14 cellular contexts compared by ENCODE assay signal in genomic region chr13:98557934-98558630, GRCh38. TPM values are rescaled to one million over a fixed set of nuclear protein-coding genes. Genes with fewer than 3 reads are reported as not detected.
DNase-seq lines count a peak whose midpoint lies in the region; ATAC-seq, FAIRE-seq and TF ChIP-seq lines count a peak whose summit lies in the region.
"Had no signal": no experiment of that assay in that cellular context is flagged by ENCODE, and none has a peak within 500 bp of the region (broad histone marks: within the 10 kb centered on the region; RNA-seq: fewer than 3 reads in every experiment).

No MANE protein-coding gene starts in this region.

- no peaks in the 10 kb centered on the region for H3K9me3 ChIP-seq in IMR-90 (ENCODE audit: control insufficient read depth, insufficient read depth, low read length)

- H3K4me1 Mint-ChIP-seq in Calu3 (ENCODE audit: low read depth, unreplicated experiment) (peaks cover 19% of the 10 kb centered on the region), nephron (peaks cover 40% of the 10 kb centered on the region)

- H2BK5ac ChIP-seq in IMR-90 (ENCODE audit: low read depth, low read length, poor library complexity, severe bottlenecking) = peak overlapping the region; percentile 30

- H3K9me3 Mint-ChIP-seq in Calu3 (ENCODE audit: low read depth, unreplicated experiment) = no peaks in the 10 kb centered on the region
- no peaks in the 10 kb centered on the region for H3K9me3 Mint-ChIP-seq in nephron

- no peak overlapping the region for H3K4me3 ChIP-seq in IMR-90 (ENCODE audit: insufficient read depth, low read depth, low read length)
- no peak overlapping the region for H3K4me3 ChIP-seq in bronchial epithelial cell (ENCODE audit: low read depth, low read length)
- no peak overlapping the region for H3K4me3 ChIP-seq in H7 (ENCODE audit: insufficient read depth, low read depth, low read length)

- H3K36me3 ChIP-seq in IMR-90 (ENCODE audit: control insufficient read depth, insufficient read depth, low read length) = peaks cover 3% of the 10 kb centered on the region; the same call in 1 of the 2 replicates
- peaks cover 5% of the 10 kb centered on the region for H3K36me3 ChIP-seq in bronchial epithelial cell (ENCODE audit: control insufficient read depth, insufficient read depth, low read length)
- no peaks in the 10 kb centered on the region for H3K36me3 ChIP-seq in H7 (replicated peaks; ENCODE audit: control insufficient read depth, insufficient read depth, low read length)

- H3K27me3 Mint-ChIP-seq in Calu3 (ENCODE audit: unreplicated experiment) (no peaks in the 10 kb centered on the region), nephron (ENCODE audit: low read depth) (no peaks in the 10 kb centered on the region)
- H3K27me3 Mint-ChIP-seq: stimulated activated naive B cell treated with anti-CD40 and anti-IgM and Interleukin-4, amounts not matched to agents 10 μg/mL and 1 μg/mL and 100 μg/mL, for 72 hours had no signal

- H4K20me1 ChIP-seq in IMR-90 (ENCODE audit: insufficient read depth, low read length) = peaks cover 82% of the 10 kb centered on the region

- peaks cover 13 to 87% of the 10 kb centered on the region in 2 experiments for H3K79me1 ChIP-seq in IMR-90 (ENCODE audit: low read depth in 1 of 2, low read length in 2 of 2)

- dilution Hi-C loops in IMR-90 (cut with HindIII; ENCODE audit: low sequenced_read_pairs, unreplicated experiment) = no loop called here

- no peak overlapping the region for H3K18ac ChIP-seq in IMR-90 (ENCODE audit: low read depth, low read length)

- H3K27ac ChIP-seq in IMR-90 (ENCODE audit: insufficient read depth, low read length) = no peak overlapping the region

- no TSS peak for BruUV-seq in Calu3 (replicated peaks; lab: Mats Ljungman, UMichigan)
- no TSS peak for BruUV-seq in IMR-90 (replicated peaks; lab: Mats Ljungman, UMichigan)

- H3K4ac ChIP-seq in IMR-90 (ENCODE audit: low read depth, low read length) = peak overlapping the region; percentile 37; the same call in 1 of the 2 replicates

- no peak overlapping the region for H2BK15ac ChIP-seq in IMR-90 (ENCODE audit: low read depth, low read length)

- no peak for FAIRE-seq in bronchial epithelial cell (lab: Jason Lieb, UNC)
- FAIRE-seq: G401.6 had no signal

- no peak for TF ChIP-seq POLR2A in IMR-90 (IDR thresholded peaks at IDR 0.05; ENCODE audit: low read depth, low read length)

- H4K91ac ChIP-seq in IMR-90 (ENCODE audit: insufficient read depth, low read depth, low read length) = no peak overlapping the region

- H3K4me3 Mint-ChIP-seq in Calu3 (ENCODE audit: low read depth, unreplicated experiment) (peak overlapping the region; percentile 32), nephron (no peak overlapping the region)

- in situ Hi-C loops in IMR-90 (cut with MboI; ENCODE audit: low sequenced_read_pairs) = no loop called here

- H4K8ac ChIP-seq in IMR-90 (ENCODE audit: low read depth in 2 of 2, low read length in 2 of 2) = no peak overlapping the region

- peak; percentile 71 for ATAC-seq in IMR-90 (ENCODE audit: low read depth)
- ATAC-seq: HCT116; stimulated activated naive B cell treated with anti-CD40 and anti-IgM and Interleukin-4, amounts not matched to agents 10 μg/mL and 1 μg/mL and 100 μg/mL, for 72 hours had no signal

- POLR2A ChIA-PET in IMR-90 (lab: Charles Lee; ENCODE audit: unreplicated experiment) = no interaction called here

- H3K9me1 ChIP-seq in IMR-90 (ENCODE audit: insufficient read depth, low read length) = peaks cover 34% of the 10 kb centered on the region

- H2AK5ac ChIP-seq in IMR-90 (ENCODE audit: low read depth, low read length) = no peak overlapping the region

- peak overlapping the region; percentile 4; the same call in 1 of the 2 replicates for H3K23ac ChIP-seq in IMR-90 (ENCODE audit: low read depth, low read length)

- no peak overlapping the region for H2AK9ac ChIP-seq in IMR-90 (replicated peaks; ENCODE audit: low read depth, low read length, poor library complexity)

- intact Hi-C loops in Calu3 (cut with micrococcal nuclease; ENCODE audit: unreplicated experiment) (no loop called here), IMR-90 (cut with micrococcal nuclease) (no loop called here)

- H3K4me1 ChIP-seq in IMR-90 (ENCODE audit: control insufficient read depth, insufficient read depth, low read length) = peaks cover 12% of the 10 kb centered on the region

- no peak overlapping the region for H2AFZ ChIP-seq in IMR-90 (replicated peaks; ENCODE audit: low read length, poor library complexity)

- no peak overlapping the region for H2BK120ac ChIP-seq in IMR-90 (ENCODE audit: low read depth, low read length)

- peak overlapping the region; percentile 2; the same call in 1 of the 2 replicates for H3K4me2 ChIP-seq in IMR-90 (ENCODE audit: low read depth, low read length)

- CTCF ChIA-PET in Calu3 (lab: Charles Lee) = no interaction called here
- CTCF ChIA-PET in IMR-90 (lab: Yijun Ruan, JAX) = no interaction called here

- H3K27ac Mint-ChIP-seq in Calu3 (ENCODE audit: unreplicated experiment) (peak overlapping the region; percentile 47), nephron (peak overlapping the region; percentile 0 to 10 (median 5))

- no peak overlapping the region for H2BK20ac ChIP-seq in IMR-90 (ENCODE audit: low read depth, low read length)

- H4K5ac ChIP-seq in IMR-90 (ENCODE audit: low read depth, low read length) = no peak overlapping the region

- WGBS in IMR-90 (ENCODE audit: extremely low coverage in 2 of 2, insufficient read length in 1 of 2), 2 experiments = 88% methylated on average over 5 of the region's 7 CpGs; no CpG with 5 or more reads in 1 of the 2 experiments

- TF ChIP-seq RAD21 in IMR-90 (IDR thresholded peaks at IDR 0.05; ENCODE audit: low read length) = no peak

- DNase-seq in Calu3 (no peak), IMR-90 (peak; percentile 75), bronchial epithelial cell (ENCODE audit: low read depth) (peak; percentile 59), GOT3 (lab: John Stamatoyannopoulos, UW) (no peak), H7 (no peak)
- no peak for DNase-seq in activated CD4-positive, CD25-positive, alpha-beta regulatory T cell (lab: John Stamatoyannopoulos, UW)
- DNase-seq: anterior cingulate cortex; foreskin melanocyte; NCI-H1105; stimulated activated CD4-positive, alpha-beta T cell treated with anti-CD3 and anti-CD28 coated beads, Interleukin-12 subunit alpha, Interleukin-12 subunit beta, amount 100 ng/mL, for 4 hours; stimulated activated naive B cell treated with anti-CD40 and anti-IgM and Interleukin-4, amounts not matched to agents 10 μg/mL and 1 μg/mL and 100 μg/mL, for 72 hours had no signal

- H3K9ac ChIP-seq in IMR-90 (ENCODE audit: low read depth, low read length) = 0 out of 2 replicates have a peak overlapping the region, but pooled peaks have one; percentile 8

- no peak overlapping the region for H3K14ac ChIP-seq in IMR-90 (replicated peaks; ENCODE audit: low read depth, low read length)

- H3K36me3 Mint-ChIP-seq in Calu3 (ENCODE audit: insufficient read depth, unreplicated experiment) (peaks cover 6% of the 10 kb centered on the region), nephron (ENCODE audit: low read depth) (peaks cover 7% of the 10 kb centered on the region)

- no peak overlapping the region for H3K56ac ChIP-seq in IMR-90 (ENCODE audit: extremely low read depth, insufficient read depth, low read length)

- TF ChIP-seq CTCF in Calu3 (IDR thresholded peaks at IDR 0.05; ENCODE audit: unreplicated experiment) (no peak), IMR-90 (conservative IDR thresholded peaks at IDR 0.05; ENCODE audit: low read depth, low read length) (no peak), bronchial epithelial cell (IDR thresholded peaks at IDR 0.05; ENCODE audit: insufficient read depth, low read length, severe bottlenecking) (no peak), nephron (IDR thresholded peaks at IDR 0.05; ENCODE audit: unreplicated experiment in 3 of 3) (no peak)

- no peaks in the 10 kb centered on the region for H3K27me3 ChIP-seq in IMR-90 (ENCODE audit: control insufficient read depth, insufficient read depth, low read length)
- H3K27me3 ChIP-seq in bronchial epithelial cell (ENCODE audit: control insufficient read depth, insufficient read depth, low read length) = no peaks in the 10 kb centered on the region
- H3K27me3 ChIP-seq in H7 (ENCODE audit: control insufficient read depth, insufficient read depth, low read length) = no peaks in the 10 kb centered on the region

TF ChIP-seq in IMR-90, 13 proteins besides CTCF, POLR2A, EP300 and RAD21:
- TF ChIP-seq SMC3 (IDR thresholded peaks at IDR 0.05; ENCODE audit: low read depth, low read length) (no peak), BHLHE40 (IDR thresholded peaks at IDR 0.05; ENCODE audit: low read depth, low read length) (peak; percentile 41; the same call in 1 of the 2 replicates), FOS (IDR thresholded peaks at IDR 0.05; ENCODE audit: low read depth, low read length) (0 out of 2 replicates have a peak, but pooled peaks have one; percentile 26), MAZ (IDR thresholded peaks at IDR 0.05; ENCODE audit: borderline replicate concordance, low read depth, low read length) (no peak), NFE2L2 (IDR thresholded peaks at IDR 0.05; ENCODE audit: low read depth, low read length) (no peak), MAFK (IDR thresholded peaks at IDR 0.05; ENCODE audit: low read depth, low read length) (no peak), RCOR1 (IDR thresholded peaks at IDR 0.05; ENCODE audit: insufficient replicate concordance, low read length) (no peak), RFX5 (IDR thresholded peaks at IDR 0.05; ENCODE audit: low read depth, low read length) (no peak)

RNA-seq across cellular contexts. Expression of gene STK24, which starts 18.8 kb away (rescaled TPM):
- 51.2 and 55.3 TPM in 2 replicates for total RNA-seq in Calu3 (2022)
- 29.2 and 36.1 TPM in 2 replicates for total RNA-seq in IMR-90 (2012; rRNA removed)
- 26.8 and 43.4 TPM in 2 replicates for polyA plus RNA-seq in IMR-90 (2012; rRNA removed)
- 18.4 and 23.4 TPM in 2 replicates for polyA plus RNA-seq in IMR-90 (2012; cell fraction: cytosol; rRNA removed)
- polyA plus RNA-seq in IMR-90 (2012; cell fraction: nucleus; rRNA removed; ENCODE audit: low replicate concordance) = 12.5 and 39.5 TPM in 2 replicates
- total RNA-seq in bronchial epithelial cell = 168 and 171 TPM in 2 replicates
- 107 and 131 TPM in 2 replicates for total RNA-seq in H7 (2014; rRNA removed; shearing (Covaris generic))

Comparison
In these comparisons a context has a peak if more than half of its experiments do, and no peak if none do; other contexts are left out.
1. DNase-seq: peak in IMR-90 (single experiment) and bronchial epithelial cell (single experiment); none in Calu3 (single experiment), activated CD4-positive, CD25-positive, alpha-beta regulatory T cell (0 of 4), GOT3 (single experiment) and H7 (single experiment).